9 cellular contexts compared by ENCODE assay signal in genomic region chr16:48537909-48538745, GRCh38.
DNase-seq lines count a peak whose midpoint lies in the region; ATAC-seq and TF ChIP-seq lines count a peak whose summit lies in the region.
"Had no signal": no experiment of that assay in that cellular context is flagged by ENCODE, and none has a peak within 500 bp of the region (broad histone marks: within the 10 kb centered on the region; RNA-seq: fewer than 3 reads in every experiment).

No MANE protein-coding gene starts in this region.

- TF ChIP-seq CTCF in esophagus squamous epithelium (IDR thresholded peaks at IDR 0.05) = no peak
- TF ChIP-seq CTCF in thyroid gland (IDR thresholded peaks at IDR 0.05) = no peak

- H3K9ac ChIP-seq in muscle layer of colon (ENCODE audit: low read length) = no peak overlapping the region

- H3K4me1 ChIP-seq in esophagus squamous epithelium (peaks cover 29 to 73% (median 46%) of the 10 kb centered on the region in 3 donors), muscle layer of colon (ENCODE audit: insufficient read depth, low read length) (peaks cover 33% of the 10 kb centered on the region), thyroid gland (peaks cover 27 to 48% of the 10 kb centered on the region in 2 donors)
- H3K4me1 ChIP-seq: colonic mucosa had no signal

- H3K27me3 ChIP-seq in esophagus squamous epithelium = no peaks in the 10 kb centered on the region
- no peaks in the 10 kb centered on the region for H3K27me3 ChIP-seq in muscle layer of colon (ENCODE audit: control insufficient read depth in 1 of 2, insufficient read depth in 2 of 2, low read length in 2 of 2)
- H3K27me3 ChIP-seq in thyroid gland = no peaks in the 10 kb centered on the region
- H3K27me3 ChIP-seq: colonic mucosa had no signal

- no peaks in the 10 kb centered on the region for H3K9me3 ChIP-seq in esophagus squamous epithelium
- no peaks in the 10 kb centered on the region for H3K9me3 ChIP-seq in muscle layer of colon (ENCODE audit: low read length)
- H3K9me3 ChIP-seq in thyroid gland = no peaks in the 10 kb centered on the region
- H3K9me3 ChIP-seq: colonic mucosa had no signal

- WGBS in esophagus squamous epithelium, 2 donors = 29 to 37% methylated on average over 14 to 15 of the region's 21 CpGs
- 37 to 38% methylated on average over 15 to 17 of the region's 21 CpGs for WGBS in thyroid gland, 2 donors

- DNase-seq in DMS79 treated with DMSO at 0.1 percent for 48 hours (lab: John Stamatoyannopoulos, UW) (peak; percentile 33), DMS79 (lab: John Stamatoyannopoulos, UW) (no peak), esophagus squamous epithelium (lab: John Stamatoyannopoulos, UW) (no peak), thyroid gland (peak; percentile 91), AG08396 (ENCODE audit: low spot score) (no peak)

- H3K27ac ChIP-seq in esophagus squamous epithelium = peak overlapping the region; percentile 73 to 88 (median 82)
- H3K27ac ChIP-seq in muscle layer of colon (ENCODE audit: low read depth, low read length) = peak overlapping the region; percentile 41
- H3K27ac ChIP-seq in thyroid gland = peak overlapping the region; percentile 65 to 88 (median 69)
- H3K27ac ChIP-seq: colonic mucosa had no signal

- TF ChIP-seq POLR2A in esophagus squamous epithelium (IDR thresholded peaks at IDR 0.05) = no peak
- no peak for TF ChIP-seq POLR2A in thyroid gland (IDR thresholded peaks at IDR 0.05)

- ATAC-seq in GM18520 (IDR thresholded peaks at IDR 0.05; ENCODE audit: unreplicated experiment) (no peak), GM21367 (IDR thresholded peaks at IDR 0.05; ENCODE audit: unreplicated experiment) (no peak)

- H3K36me3 ChIP-seq in esophagus squamous epithelium = peaks cover 7 to 42% (median 8%) of the 10 kb centered on the region in 3 donors
- H3K36me3 ChIP-seq in muscle layer of colon (ENCODE audit: insufficient read depth, low read length) = peaks cover 17% of the 10 kb centered on the region
- peaks cover 7 to 10% of the 10 kb centered on the region in 2 donors for H3K36me3 ChIP-seq in thyroid gland

- intact Hi-C loops in esophagus squamous epithelium (cut with DNase I) = loop anchor here (10.0 kb wide), 1 partner anchor 77 kb away; the partner anchor contains the start of gene N4BP1
- intact Hi-C loops in thyroid gland (cut with DNase I) = loop anchor here (10.0 kb wide), 1 partner anchor 303 kb away; no protein-coding TSS in a partner anchor

- H3K4me3 ChIP-seq in esophagus squamous epithelium (no peak overlapping the region), muscle layer of colon (ENCODE audit: low read depth in 1 of 2, low read length in 2 of 2) (no peak overlapping the region), thyroid gland (replicated peaks in 1 of 3) (no peak overlapping the region)
- H3K4me3 ChIP-seq: colonic mucosa had no signal

Comparison
In these comparisons a context has a peak if more than half of its experiments do, and no peak if none do; other contexts are left out.
1. DNase-seq: peak in DMS79 treated with DMSO at 0.1 percent for 48 hours (single experiment) and thyroid gland (2 of 2); none in DMS79 (single experiment), esophagus squamous epithelium (single experiment) and AG08396 (single experiment).
2. Peak in every context shown above with its lines, with median percentiles within 50 percentile points of each other: H3K27ac ChIP-seq.